Comparison of ENCODE assay signal across 8 cellular contexts in the genomic region with DNA sequence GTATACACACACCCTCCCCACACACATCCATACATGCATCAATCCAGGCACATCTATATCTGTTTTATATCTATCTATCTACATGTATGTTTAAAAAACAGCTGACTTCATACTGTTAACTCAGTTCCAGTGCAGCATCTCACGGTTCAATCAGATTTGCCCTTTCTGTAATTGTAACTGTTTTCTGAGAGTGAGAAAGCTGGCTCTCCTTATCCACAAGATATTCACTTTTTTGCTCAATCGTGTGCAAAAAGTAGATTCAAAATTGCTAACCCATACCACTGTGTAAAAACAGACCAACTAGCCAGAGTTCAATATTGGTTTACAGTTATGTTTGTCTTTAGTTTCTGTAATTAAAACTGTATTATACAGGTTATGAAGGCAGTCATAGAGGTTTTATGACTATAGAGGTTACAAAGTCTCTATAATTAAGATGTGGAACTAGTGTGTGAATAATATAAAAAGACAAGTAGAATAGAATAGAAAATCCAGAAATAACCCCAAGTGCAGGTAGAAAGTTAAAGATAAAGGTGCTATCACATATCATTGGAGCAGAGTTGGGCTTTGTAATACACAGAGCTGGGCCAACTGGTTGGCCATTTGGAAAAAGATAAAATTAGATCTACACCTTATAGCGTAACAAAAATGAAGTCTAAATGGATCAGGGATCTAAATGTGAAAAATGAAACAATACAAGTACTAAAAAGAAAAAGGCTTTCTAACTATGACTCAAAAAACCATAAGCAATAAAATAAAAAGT. TPM values are rescaled to one million over a fixed set of nuclear protein-coding genes. Genes with fewer than 3 reads are reported as not detected.
DNase-seq lines count a peak whose midpoint lies in the region; ATAC-seq and TF ChIP-seq lines count a peak whose summit lies in the region.

No MANE protein-coding gene starts in this region.

- intact Hi-C loops in activated CD4-positive, alpha-beta T cell treated with anti-CD3 and anti-CD28 coated beads, Interleukin-2, amount 10 ng/mL, durations not matched to agents 24 days and 14 days (cut with micrococcal nuclease), result no loop called here
- intact Hi-C loops in right lobe of liver (cut with DNase I), result no loop called here
- intact Hi-C loops in testis (cut with DNase I; ENCODE audit: low total_unique reads), result no loop called here

- no peak overlapping the region for H3K27ac ChIP-seq in right lobe of liver
- peak overlapping the region in 1 of 2 donors; percentile 86 for H3K27ac ChIP-seq in testis
- no peak overlapping the region for H3K27ac ChIP-seq in foreskin keratinocyte

- peak overlapping the region; percentile 62 for H3K4me3 Mint-ChIP-seq in activated CD4-positive, alpha-beta T cell treated with anti-CD3 and anti-CD28 coated beads, Interleukin-2, amount 10 ng/mL, durations not matched to agents 24 days and 14 days

- TF ChIP-seq POLR2A in right lobe of liver (IDR thresholded peaks at IDR 0.05) (no peak), testis (IDR thresholded peaks at IDR 0.05) (no peak)

- peak overlapping the region; percentile 94 for H3K4me3 ChIP-seq in astrocyte of the cerebellum (ENCODE audit: low read depth, low read length)
- H3K4me3 ChIP-seq in right lobe of liver, result peak overlapping the region in 2 of 3 donors; percentile 68 to 80
- H3K4me3 ChIP-seq in testis, result peak overlapping the region; percentile 76 to 83

- H3K27me3 ChIP-seq in right lobe of liver, result no peaks in the 10 kb centered on the region
- H3K27me3 ChIP-seq in testis, result no peaks in the 10 kb centered on the region
- no peaks in the 10 kb centered on the region for H3K27me3 ChIP-seq in foreskin keratinocyte

- no peak for ATAC-seq in right lobe of liver
- ATAC-seq in HG03432 (IDR thresholded peaks at IDR 0.05; ENCODE audit: unreplicated experiment), result no peak
- no peak for ATAC-seq in foreskin keratinocyte
- no peak for ATAC-seq in HG02759 (IDR thresholded peaks at IDR 0.05; ENCODE audit: unreplicated experiment)

- TF ChIP-seq CTCF in astrocyte of the cerebellum (IDR thresholded peaks at IDR 0.05; ENCODE audit: low read depth, low read length, missing control alignments) (no peak), right lobe of liver (IDR thresholded peaks at IDR 0.05) (no peak), testis (IDR thresholded peaks at IDR 0.05) (no peak), foreskin keratinocyte (conservative IDR thresholded peaks at IDR 0.05) (no peak)

- in situ Hi-C loops in astrocyte of the cerebellum (cut with HindIII; ENCODE audit: low sequenced_read_pairs), result no loop called here

- peaks cover 4% of the 10 kb centered on the region for H3K9me3 Mint-ChIP-seq in activated CD4-positive, alpha-beta T cell treated with anti-CD3 and anti-CD28 coated beads, Interleukin-2, amount 10 ng/mL, durations not matched to agents 24 days and 14 days

- H3K36me3 ChIP-seq in right lobe of liver, result peaks cover 0 to 3% (median 0%) of the 10 kb centered on the region in 4 donors
- no peaks in the 10 kb centered on the region for H3K36me3 ChIP-seq in testis (ENCODE audit: low read depth, missing control alignments)

- peaks cover 6% of the 10 kb centered on the region for H3K36me3 Mint-ChIP-seq in activated CD4-positive, alpha-beta T cell treated with anti-CD3 and anti-CD28 coated beads, Interleukin-2, amount 10 ng/mL, durations not matched to agents 24 days and 14 days (ENCODE audit: low read depth)

- peaks cover 6% of the 10 kb centered on the region for H3K27me3 Mint-ChIP-seq in activated CD4-positive, alpha-beta T cell treated with anti-CD3 and anti-CD28 coated beads, Interleukin-2, amount 10 ng/mL, durations not matched to agents 24 days and 14 days

- H3K4me1 ChIP-seq in right lobe of liver (peaks cover 0 to 6% (median 0%) of the 10 kb centered on the region in 4 donors), testis (no peaks in the 10 kb centered on the region), foreskin keratinocyte (peaks cover 8% of the 10 kb centered on the region)

- no peak for DNase-seq in activated CD4-positive, alpha-beta T cell treated with anti-CD3 and anti-CD28 coated beads, Interleukin-2, amount 10 ng/mL, durations not matched to agents 24 days and 14 days
- DNase-seq in activated CD4-positive, alpha-beta T cell treated with anti-CD3 and anti-CD28 coated beads for 1 hour, result no peak
- no peak for DNase-seq in astrocyte of the cerebellum (ENCODE audit: low read depth)
- DNase-seq in right lobe of liver, result no peak
- no peak for DNase-seq in testis
- DNase-seq in foreskin keratinocyte, result no peak

- H3K9me3 ChIP-seq in right lobe of liver, result no peaks in the 10 kb centered on the region
- H3K9me3 ChIP-seq in testis, result no peaks in the 10 kb centered on the region

- WGBS in right lobe of liver (ENCODE audit: insufficient coverage, low coverage, low lambda C conversion rate, missing lambda C conversion rate), result 32% methylated on average over 3 of the region's 3 CpGs
- 32% methylated on average over 3 of the region's 3 CpGs for WGBS in testis, 2 donors

- no peak overlapping the region for H3K27ac Mint-ChIP-seq in activated CD4-positive, alpha-beta T cell treated with anti-CD3 and anti-CD28 coated beads, Interleukin-2, amount 10 ng/mL, durations not matched to agents 24 days and 14 days

- peaks cover 15% of the 10 kb centered on the region for H3K4me1 Mint-ChIP-seq in activated CD4-positive, alpha-beta T cell treated with anti-CD3 and anti-CD28 coated beads, Interleukin-2, amount 10 ng/mL, durations not matched to agents 24 days and 14 days

RNA-seq across cellular contexts. Expression of gene MCF2L2, which starts 20.1 kb away (rescaled TPM):
- 4.2 and 4.8 TPM in 2 replicates for total RNA-seq in activated CD4-positive, alpha-beta T cell treated with anti-CD3 and anti-CD28 coated beads, Interleukin-2, amount 10 ng/mL, durations not matched to agents 24 days and 14 days
- total RNA-seq in right lobe of liver (under 1 TPM in 5 of 6 experiments, not detected in 1; 0.07 to 0.19 (median 0.17) TPM), testis (10 to 100 TPM; 14.6 to 24.2 TPM), foreskin keratinocyte (0.14 and 0.25 TPM in 2 replicates)
- polyA plus RNA-seq in testis (ENCODE audit: insufficient read depth, low read depth, low replicate concordance) (6.8 TPM), foreskin keratinocyte (0.08 and 0.19 TPM in 2 replicates)
